ENCODE assay signal across 8 cellular contexts in the genomic region with DNA sequence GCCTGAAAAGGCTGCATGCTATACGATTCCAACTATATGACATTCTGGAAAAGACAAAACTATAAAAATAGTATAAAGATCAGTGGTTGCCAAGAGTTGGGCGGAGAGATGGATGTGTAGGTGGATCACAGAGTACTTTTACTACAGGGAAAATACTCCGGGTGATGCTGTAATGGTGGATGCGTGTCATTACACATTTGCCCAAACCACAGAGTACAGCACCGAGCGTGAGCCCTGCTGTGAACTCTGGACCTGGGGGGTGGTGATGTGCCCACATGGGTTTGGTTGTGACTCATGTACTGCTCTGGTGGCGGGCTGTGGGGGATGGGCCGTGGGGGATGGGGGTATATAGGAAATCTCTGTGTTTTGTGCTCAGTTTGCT.
DNase-seq lines count a peak whose midpoint lies in the region; ATAC-seq and TF ChIP-seq lines count a peak whose summit lies in the region.

No MANE protein-coding gene starts in this region.

- H3K4me1 ChIP-seq in RWPE2 (ENCODE audit: insufficient read depth, poor library complexity, severe bottlenecking) (peaks cover 14% of the 10 kb centered on the region), upper lobe of right lung (no peaks in the 10 kb centered on the region), BE2C (peaks cover 18% of the 10 kb centered on the region)

- H3K27me3 ChIP-seq in RWPE2 (ENCODE audit: insufficient read depth, poor library complexity, severe bottlenecking): no peaks in the 10 kb centered on the region
- no peaks in the 10 kb centered on the region for H3K27me3 ChIP-seq in upper lobe of right lung
- no peaks in the 10 kb centered on the region for H3K27me3 ChIP-seq in BE2C

- peak; percentile 53 for ATAC-seq in RWPE2 (ENCODE audit: low read depth)
- ATAC-seq in HG03521 (IDR thresholded peaks at IDR 0.05; ENCODE audit: unreplicated experiment): no peak
- ATAC-seq in upper lobe of right lung: no peak

- DNase-seq in GM04504 (ENCODE audit: low read depth) (peak; percentile 65), RWPE2 (ENCODE audit: low spot score) (peak; percentile 53), skeletal muscle cell (ENCODE audit: low read depth) (peak; percentile 96), upper lobe of right lung (no peak), BE2C (no peak), substantia nigra (lab: John Stamatoyannopoulos, UW) (no peak)
- peak; percentile 88 for DNase-seq in activated naive CD4-positive, alpha-beta T cell treated with anti-CD3 and anti-CD28 coated beads, Interleukin-2, amount 50 U/mL, for 16 hours

- H3K27ac ChIP-seq in RWPE2 (ENCODE audit: poor library complexity, severe bottlenecking) (peak overlapping the region; percentile 12), upper lobe of right lung (no peak overlapping the region), substantia nigra (ENCODE audit: low read depth, low read length, poor library complexity, severe bottlenecking) (no peak overlapping the region)

- no peak for TF ChIP-seq CTCF in RWPE2 (IDR thresholded peaks at IDR 0.05; ENCODE audit: poor library complexity, severe bottlenecking)
- no peak for TF ChIP-seq CTCF in upper lobe of right lung (IDR thresholded peaks at IDR 0.05)
- TF ChIP-seq CTCF in BE2C (IDR thresholded peaks at IDR 0.05; ENCODE audit: low read depth, low read length): no peak

- no peaks in the 10 kb centered on the region for H3K36me3 ChIP-seq in RWPE2 (ENCODE audit: low read depth)
- no peaks in the 10 kb centered on the region for H3K36me3 ChIP-seq in upper lobe of right lung
- H3K36me3 ChIP-seq in BE2C: no peaks in the 10 kb centered on the region

- H3K4me3 ChIP-seq in RWPE2 (ENCODE audit: severe bottlenecking) (no peak overlapping the region), skeletal muscle cell (ENCODE audit: low read depth, low read length) (no peak overlapping the region), upper lobe of right lung (no peak overlapping the region), BE2C (ENCODE audit: low read depth, low read length) (no peak overlapping the region)

- H3K9me3 ChIP-seq in RWPE2 (ENCODE audit: severe bottlenecking) (no peaks in the 10 kb centered on the region), upper lobe of right lung (no peaks in the 10 kb centered on the region), BE2C (no peaks in the 10 kb centered on the region)

- intact Hi-C loops in upper lobe of right lung (cut with DNase I): no loop called here

Comparison
In these comparisons a context has a peak if more than half of its experiments do, and no peak if none do; other contexts are left out.
1. DNase-seq: peak in GM04504 (single experiment), RWPE2 (single experiment), activated naive CD4-positive, alpha-beta T cell treated with anti-CD3 and anti-CD28 coated beads, Interleukin-2, amount 50 U/mL, for 16 hours (single experiment) and skeletal muscle cell (single experiment); none in upper lobe of right lung (single experiment), BE2C (single experiment) and substantia nigra (0 of 49).